17 cellular contexts compared by ENCODE assay signal in genomic region chr22:42173183-42173926, GRCh38. TPM values are rescaled to one million over a fixed set of nuclear protein-coding genes. Genes with fewer than 3 reads are reported as not detected.
DNase-seq lines count a peak whose midpoint lies in the region; ATAC-seq and TF ChIP-seq lines count a peak whose summit lies in the region.
"Had no signal": no experiment of that assay in that cellular context is flagged by ENCODE, and none has a peak within 500 bp of the region (broad histone marks: within the 10 kb centered on the region; RNA-seq: fewer than 3 reads in every experiment).

No MANE protein-coding gene starts in this region.

- peaks cover 24 to 53% of the 10 kb centered on the region in 2 donors for H3K36me3 Mint-ChIP-seq in CD4-positive, alpha-beta memory T cell
- H3K36me3 Mint-ChIP-seq in nephron (ENCODE audit: low read depth), result peaks cover 19% of the 10 kb centered on the region

- POLR2A ChIA-PET in CD4-positive, alpha-beta memory T cell (lab: Charles Lee; ENCODE audit: partially characterized antibody), result interaction anchor here (0.6 to 1.5 kb wide), 4 partner anchors 16 to 168 kb away, joined by 3 to 4 read pairs (median 3); no protein-coding TSS in a partner anchor
- POLR2A ChIA-PET in RWPE1 (lab: Yijun Ruan, JAX; ENCODE audit: low non-redundant PET), result no interaction called here

- TF ChIP-seq CTCF in RWPE1 (conservative IDR thresholded peaks at IDR 0.05; ENCODE audit: low read depth), result no peak
- no peak for TF ChIP-seq CTCF in fibroblast of villous mesenchyme (IDR thresholded peaks at IDR 0.05; ENCODE audit: insufficient read depth, low read depth, low read length)
- TF ChIP-seq CTCF in nephron (IDR thresholded peaks at IDR 0.05; ENCODE audit: unreplicated experiment in 3 of 3), result no peak

- intact Hi-C loops in CD4-positive, alpha-beta memory T cell (cut with micrococcal nuclease), result no loop called here

- H3K27ac Mint-ChIP-seq in CD4-positive, alpha-beta memory T cell, result peak overlapping the region in 6 of 7 donors; percentile 48 to 78 (median 72)
- H3K27ac Mint-ChIP-seq in nephron, result peak overlapping the region; percentile 83 to 93 (median 87)

- no peak for ATAC-seq in GM19463 (IDR thresholded peaks at IDR 0.05; ENCODE audit: unreplicated experiment)
- ATAC-seq: HCT116, PC-3 had no signal

- no peaks in the 10 kb centered on the region for H3K9me3 ChIP-seq in CD4-positive, alpha-beta memory T cell (ENCODE audit: control insufficient read depth in 1 of 2, low read length in 2 of 2)
- H3K9me3 ChIP-seq: BE2C, SK-N-SH, suprapubic skin had no signal

- H3K4me3 Mint-ChIP-seq in CD4-positive, alpha-beta memory T cell, result peak overlapping the region in 2 of 8 donors; percentile 1 to 35
- no peak overlapping the region for H3K4me3 Mint-ChIP-seq in nephron

- no peaks in the 10 kb centered on the region for H3K27me3 ChIP-seq in CD4-positive, alpha-beta memory T cell (ENCODE audit: insufficient read depth, low read length)
- H3K27me3 ChIP-seq: BE2C, suprapubic skin had no signal

- no peak for DNase-seq in CD4-positive, alpha-beta memory T cell
- DNase-seq in RWPE1 (ENCODE audit: low spot score), result no peak
- peak; percentile 64 for DNase-seq in fibroblast of villous mesenchyme (ENCODE audit: low read depth)
- DNase-seq in NCI-H2081 (lab: John Stamatoyannopoulos, UW), result no peak
- DNase-seq in inferior parietal cortex (ENCODE audit: extremely low spot score), result no peak
- no peak for DNase-seq in T1000 (lab: John Stamatoyannopoulos, UW)
- DNase-seq: activated CD4-positive, alpha-beta T cell treated with anti-CD3 and anti-CD28 coated beads, Interleukin-2, amount 50 U/mL, for 48 hours; DMS79; NCI-H2029; PC-3 had no signal

- no peak overlapping the region for H3K4me3 ChIP-seq in CD4-positive, alpha-beta memory T cell (ENCODE audit: low read length in 2 of 2)
- H3K4me3 ChIP-seq in fibroblast of villous mesenchyme (ENCODE audit: low read depth, low read length), result no peak overlapping the region
- H3K4me3 ChIP-seq: suprapubic skin had no signal

- peaks cover 17% of the 10 kb centered on the region for H3K36me3 ChIP-seq in CD4-positive, alpha-beta memory T cell (ENCODE audit: insufficient read depth, low read length)

- peaks cover 46 to 76% (median 57%) of the 10 kb centered on the region in 4 donors for H3K4me1 Mint-ChIP-seq in CD4-positive, alpha-beta memory T cell
- peaks cover 55% of the 10 kb centered on the region for H3K4me1 Mint-ChIP-seq in nephron

- no peaks in the 10 kb centered on the region for H3K27me3 Mint-ChIP-seq in CD4-positive, alpha-beta memory T cell
- H3K27me3 Mint-ChIP-seq in nephron (ENCODE audit: low read depth), result no peaks in the 10 kb centered on the region

- H3K9me3 Mint-ChIP-seq in CD4-positive, alpha-beta memory T cell, result no peaks in the 10 kb centered on the region
- H3K9me3 Mint-ChIP-seq in nephron, result no peaks in the 10 kb centered on the region
- H3K9me3 Mint-ChIP-seq: activated T-helper 2 cell treated with anti-CD3 and anti-CD28 coated beads, Interferon-gamma antibody, Interleukin-2, Interleukin-4, amounts not matched to agents 10 μg/mL and 5 μg/mL and 100 μg/mL, durations not matched to agents 14 hours and 24 hours and 36 hours had no signal

- peak overlapping the region; percentile 12 for H3K27ac ChIP-seq in CD4-positive, alpha-beta memory T cell (ENCODE audit: low read depth, low read length)
- peak overlapping the region; percentile 17 for H3K27ac ChIP-seq in RWPE1
- H3K27ac ChIP-seq: suprapubic skin had no signal

- peaks cover 43% of the 10 kb centered on the region for H3K4me1 ChIP-seq in CD4-positive, alpha-beta memory T cell (ENCODE audit: insufficient read depth, low read length)

- CTCF ChIA-PET in CD4-positive, alpha-beta memory T cell (lab: Charles Lee; ENCODE audit: partially characterized antibody), result interaction anchor here (1.0 to 7.4 kb wide), 8 partner anchors 13 to 271 kb away, joined by 3 to 38 read pairs (median 4); no protein-coding TSS in a partner anchor
- CTCF ChIA-PET in RWPE1 (lab: Yijun Ruan, JAX), result interaction anchor here (0.5 to 0.6 kb wide), 2 partner anchors 187 to 218 kb away, joined by 3 read pairs; no protein-coding TSS in a partner anchor

RNA-seq across cellular contexts. Expression of gene CYP2D6, which starts 42.7 kb away (rescaled TPM):
- total RNA-seq in CD4-positive, alpha-beta memory T cell, result 10 to 100 TPM in 1 of 2 experiments, 1 to 10 TPM in 1; 8.8 to 10.7 TPM
- under 1 TPM in 1 of 2 donors, not detected in 1; 0.23 TPM for polyA plus RNA-seq in CD4-positive, alpha-beta memory T cell
- under 0.01 and 0.32 TPM in 2 replicates for total RNA-seq in fibroblast of villous mesenchyme
